In genomic region chr6:35213824-35214756, GRCh38 we compare ENCODE assay signal across 8 cellular contexts. TPM values are rescaled to one million over a fixed set of nuclear protein-coding genes. Genes with fewer than 3 reads are reported as not detected.
A peak's percentile ranks its signal among the peaks of the same experiment; 100 is the strongest.
DNase-seq lines count a peak whose midpoint lies in the region; ATAC-seq and TF ChIP-seq lines count a peak whose summit lies in the region.

Gene SCUBE3, plus strand, starts transcription at chr6:35213956. Its CDS starts 463 bp downstream, at chr6:35214419.

- ATAC-seq in T-helper 17 cell (peak; percentile 48), naive B cell (ENCODE audit: low read depth in 2 of 2) (peak; percentile 49 to 53), GM18519 (IDR thresholded peaks at IDR 0.05; ENCODE audit: low FRiP score, unreplicated experiment) (no peak), GM19324 (IDR thresholded peaks at IDR 0.05; ENCODE audit: low FRiP score, unreplicated experiment) (no peak), HG03354 (IDR thresholded peaks at IDR 0.05; ENCODE audit: poor library complexity, severe bottlenecking, unreplicated experiment) (no peak)

- POLR2A ChIA-PET in HEK293T (lab: Yijun Ruan, JAX): interaction anchor here (1.0 to 1.7 kb wide), 4 partner anchors 12 to 457 kb away, joined by 3 to 8 read pairs (median 3); partner anchors contain the start of gene SNRPC

- H3K4me1 Mint-ChIP-seq in CD14-positive monocyte: peaks cover 20% of the 10 kb centered on the region
- H3K4me1 Mint-ChIP-seq in T-helper 17 cell: peaks cover 8% of the 10 kb centered on the region
- peaks cover 9% of the 10 kb centered on the region in 3 donors for H3K4me1 Mint-ChIP-seq in naive B cell

- H3K27me3 Mint-ChIP-seq in CD14-positive monocyte (ENCODE audit: low read depth in 3 of 3): peaks cover 70 to 85% (median 72%) of the 10 kb centered on the region in 3 donors
- H3K27me3 Mint-ChIP-seq in T-helper 17 cell: peaks cover 71% of the 10 kb centered on the region
- H3K27me3 Mint-ChIP-seq in naive B cell: peaks cover 57 to 84% (median 83%) of the 10 kb centered on the region in 3 donors

- WGBS in esophagus squamous epithelium, 2 donors: 0 to 1% methylated on average over 20 to 22 of the region's 89 CpGs

- H3K36me3 ChIP-seq in esophagus squamous epithelium: no peaks in the 10 kb centered on the region

- no peak within 1 kb of the TSS for H3K27ac ChIP-seq in esophagus squamous epithelium

- H3K9me3 Mint-ChIP-seq in CD14-positive monocyte (peaks cover 0 to 13% (median 2%) of the 10 kb centered on the region in 7 donors), naive B cell (no peaks in the 10 kb centered on the region)

- CTCF ChIA-PET in HEK293T (lab: Yijun Ruan, JAX): interaction anchor here (2.2 to 3.6 kb wide), 2 partner anchors 8 to 27 kb away, joined by 12 to 20 read pairs; no protein-coding TSS in a partner anchor

- no peak for DNase-seq in CD14-positive monocyte (ENCODE audit: low spot score)
- DNase-seq in HEK293T (ENCODE audit: extremely low spot score): peak; percentile 69
- no peak for DNase-seq in T-helper 17 cell
- DNase-seq in esophagus squamous epithelium (lab: John Stamatoyannopoulos, UW): no peak
- DNase-seq in naive B cell: peak; percentile 12

- H3K4me1 ChIP-seq in esophagus squamous epithelium: peaks cover 13 to 24% (median 16%) of the 10 kb centered on the region in 3 donors

- peak within 1 kb of the TSS; percentile 47 to 75 (median 51) for H3K4me3 ChIP-seq in esophagus squamous epithelium

- TF ChIP-seq POLR2A in esophagus squamous epithelium (IDR thresholded peaks at IDR 0.05): no peak

- peaks cover 0 to 82% (median 12%) of the 10 kb centered on the region in 4 donors for H3K27me3 ChIP-seq in esophagus squamous epithelium

- H3K27ac Mint-ChIP-seq in CD14-positive monocyte: no peak within 1 kb of the TSS
- no peak within 1 kb of the TSS for H3K27ac Mint-ChIP-seq in T-helper 17 cell
- no peak within 1 kb of the TSS for H3K27ac Mint-ChIP-seq in naive B cell

- H3K36me3 Mint-ChIP-seq in CD14-positive monocyte: peaks cover 0 to 3% of the 10 kb centered on the region in 2 donors
- peaks cover 10% of the 10 kb centered on the region for H3K36me3 Mint-ChIP-seq in T-helper 17 cell (ENCODE audit: low read depth)
- no peaks in the 10 kb centered on the region for H3K36me3 Mint-ChIP-seq in naive B cell

- intact Hi-C loops in CD14-positive monocyte (cut with micrococcal nuclease) (no loop called here), esophagus squamous epithelium (cut with DNase I) (no loop called here)

- H3K4me3 Mint-ChIP-seq in CD14-positive monocyte (peak within 1 kb of the TSS; percentile 56 to 86), T-helper 17 cell (peak within 1 kb of the TSS; percentile 83), naive B cell (peak within 1 kb of the TSS; percentile 71 to 91 (median 84))

- H3K9me3 ChIP-seq in T-helper 17 cell (ENCODE audit: control insufficient read depth, low read length, poor library complexity, severe bottlenecking) (no peaks in the 10 kb centered on the region), esophagus squamous epithelium (no peaks in the 10 kb centered on the region)

- no peak for TF ChIP-seq CTCF in CD14-positive monocyte (IDR thresholded peaks at IDR 0.05)
- no peak for TF ChIP-seq CTCF in esophagus squamous epithelium (IDR thresholded peaks at IDR 0.05)

TF ChIP-seq in HEK293T, 16 proteins besides CTCF, POLR2A, EP300 and RAD21:
- TF ChIP-seq L3MBTL2 (conservative IDR thresholded peaks at IDR 0.05) (0 out of 2 replicates have a peak, but pooled peaks have one; percentile 34), FOXK2 (IDR thresholded peaks at IDR 0.05) (no peak)

RNA-seq across cellular contexts. Expression of gene SCUBE3, which starts in this region (rescaled TPM):
- not detected for polyA plus RNA-seq in CD14-positive monocyte
- not detected for total RNA-seq in T-helper 17 cell
- under 1 TPM in 2 of 4 donors, not detected in 2; 0.03 to 0.19 TPM for total RNA-seq in esophagus squamous epithelium
- polyA plus RNA-seq in naive B cell (ENCODE audit: low read depth in 6 of 6): under 1 TPM in 5 of 6 donors, not detected in 1; 0.10 to 0.43 (median 0.25) TPM

Comparison
In these comparisons a context has a peak if more than half of its experiments do, and no peak if none do; other contexts are left out.
1. Peak in ATAC-seq in T-helper 17 cell; RNA of the gene not detected or under 1 TPM.
2. Peak in DNase-seq and ATAC-seq in naive B cell; RNA of the gene not detected or under 1 TPM.